In the genomic region with DNA sequence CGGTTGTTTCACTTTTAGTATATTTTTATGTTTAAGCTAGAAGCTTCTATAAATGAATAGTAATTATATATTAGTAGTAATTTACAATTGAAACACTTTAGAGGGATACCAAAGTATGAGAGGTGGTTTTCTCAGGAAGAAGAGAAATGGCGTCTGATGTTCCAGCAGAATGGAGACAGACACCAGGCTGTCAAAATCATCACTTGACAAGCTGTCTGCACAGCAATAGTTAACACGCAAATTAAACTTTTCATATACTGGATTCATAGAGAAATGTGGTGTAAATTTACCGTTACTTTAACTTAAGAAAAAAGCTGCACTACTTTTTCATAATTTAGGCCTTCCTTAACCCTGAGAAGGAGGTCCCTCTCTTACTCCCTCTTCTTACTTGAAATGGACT, we compare ENCODE assay signal across 15 cellular contexts.
DNase-seq lines count a peak whose midpoint lies in the region; TF ChIP-seq lines count a peak whose summit lies in the region.
"Had no signal": no experiment of that assay in that cellular context is flagged by ENCODE, and none has a peak within 500 bp of the region (broad histone marks: within the 10 kb centered on the region; RNA-seq: fewer than 3 reads in every experiment).

No MANE protein-coding gene starts in this region.

- no peak for TF ChIP-seq CTCF in brain (conservative IDR thresholded peaks at IDR 0.05)
- TF ChIP-seq CTCF in hepatocyte (IDR thresholded peaks at IDR 0.05; ENCODE audit: poor library complexity), result no peak
- TF ChIP-seq CTCF in nephron (IDR thresholded peaks at IDR 0.05; ENCODE audit: unreplicated experiment in 3 of 3), result no peak
- no peak for TF ChIP-seq CTCF in testis (IDR thresholded peaks at IDR 0.05)

- no peaks in the 10 kb centered on the region for H4K20me1 ChIP-seq in hepatocyte (ENCODE audit: insufficient read depth, poor library complexity, severe bottlenecking)

- H3K4me2 ChIP-seq in hepatocyte, result no peak overlapping the region

- no peak overlapping the region for H2AFZ ChIP-seq in hepatocyte

- no peaks in the 10 kb centered on the region for H3K36me3 Mint-ChIP-seq in brain
- no peaks in the 10 kb centered on the region for H3K36me3 Mint-ChIP-seq in nephron (ENCODE audit: low read depth)
- H3K36me3 Mint-ChIP-seq: CD4-positive, alpha-beta memory T cell had no signal

- H3K27me3 Mint-ChIP-seq in brain (no peaks in the 10 kb centered on the region), nephron (ENCODE audit: low read depth) (no peaks in the 10 kb centered on the region)
- H3K27me3 Mint-ChIP-seq: CD4-positive, alpha-beta memory T cell had no signal

- WGBS in hepatocyte (ENCODE audit: low lambda C conversion rate, missing lambda C conversion rate), result 85% methylated on average over 4 of the region's 4 CpGs
- WGBS in testis, 2 donors, result 94 to 96% methylated on average over 4 of the region's 4 CpGs

- H3K36me3 ChIP-seq in hepatocyte (replicated peaks; ENCODE audit: insufficient read depth, low read depth) (no peaks in the 10 kb centered on the region), testis (ENCODE audit: low read depth, missing control alignments) (no peaks in the 10 kb centered on the region)
- H3K36me3 ChIP-seq: BE2C had no signal

- peaks cover 43% of the 10 kb centered on the region for H3K4me1 Mint-ChIP-seq in brain
- H3K4me1 Mint-ChIP-seq in nephron, result peaks cover 30% of the 10 kb centered on the region

- H3K9me3 ChIP-seq in hepatocyte (ENCODE audit: low read depth) (no peaks in the 10 kb centered on the region), testis (no peaks in the 10 kb centered on the region)
- H3K9me3 ChIP-seq: A549, BE2C had no signal

- H3K4me3 Mint-ChIP-seq in brain, result peak overlapping the region in 2 of 5 experiments; percentile 22 to 70
- no peak overlapping the region for H3K4me3 Mint-ChIP-seq in nephron
- H3K4me3 Mint-ChIP-seq: CD4-positive, alpha-beta memory T cell; H9 had no signal

- H3K27ac ChIP-seq in hepatocyte, result peak overlapping the region; percentile 24
- no peak overlapping the region for H3K27ac ChIP-seq in testis
- H3K27ac ChIP-seq: A549, C4-2B had no signal

- H3K9me2 ChIP-seq in hepatocyte (replicated peaks; ENCODE audit: insufficient read depth), result no peaks in the 10 kb centered on the region

- H3K9me3 Mint-ChIP-seq in brain, result no peaks in the 10 kb centered on the region
- H3K9me3 Mint-ChIP-seq in nephron, result no peaks in the 10 kb centered on the region
- H3K9me3 Mint-ChIP-seq: CD4-positive, alpha-beta memory T cell; H9 had no signal

- no peaks in the 10 kb centered on the region for H3K27me3 ChIP-seq in hepatocyte
- H3K27me3 ChIP-seq in testis, result no peaks in the 10 kb centered on the region
- H3K27me3 ChIP-seq: BE2C had no signal

- no peak for TF ChIP-seq POLR2A in testis (IDR thresholded peaks at IDR 0.05)

- H3K79me2 ChIP-seq in hepatocyte, result peaks cover 55% of the 10 kb centered on the region

- DNase-seq in hepatocyte (ENCODE audit: low spot score) (no peak), testis (no peak), mesenteric fat pad (ENCODE audit: low spot score) (no peak), SHP77 (lab: John Stamatoyannopoulos, UW) (no peak)
- no peak for DNase-seq in effector CD4-positive, alpha-beta T cell
- DNase-seq: BE2C; CD4-positive, alpha-beta memory T cell; DMS79; GOT3; H9 had no signal

- H3K4me3 ChIP-seq in hepatocyte, result no peak overlapping the region
- no peak overlapping the region for H3K4me3 ChIP-seq in testis
- H3K4me3 ChIP-seq: A549, GM12878 had no signal

- H3K4me1 ChIP-seq in hepatocyte (ENCODE audit: insufficient read depth) (peaks cover 10% of the 10 kb centered on the region), testis (no peaks in the 10 kb centered on the region)
- H3K4me1 ChIP-seq: A549, BE2C had no signal

- H3K27ac Mint-ChIP-seq in brain (peak overlapping the region in 4 of 5 experiments; percentile 11 to 96 (median 90)), nephron (peak overlapping the region; percentile 88 to 93 (median 90))
- H3K27ac Mint-ChIP-seq: CD4-positive, alpha-beta memory T cell had no signal

- intact Hi-C loops in testis (cut with DNase I; ENCODE audit: low total_unique reads), result loop anchor here (10.0 kb wide), 1 partner anchor 252 kb away; no protein-coding TSS in a partner anchor
